Comparison of ENCODE assay signal across 23 cellular contexts in the genomic region with DNA sequence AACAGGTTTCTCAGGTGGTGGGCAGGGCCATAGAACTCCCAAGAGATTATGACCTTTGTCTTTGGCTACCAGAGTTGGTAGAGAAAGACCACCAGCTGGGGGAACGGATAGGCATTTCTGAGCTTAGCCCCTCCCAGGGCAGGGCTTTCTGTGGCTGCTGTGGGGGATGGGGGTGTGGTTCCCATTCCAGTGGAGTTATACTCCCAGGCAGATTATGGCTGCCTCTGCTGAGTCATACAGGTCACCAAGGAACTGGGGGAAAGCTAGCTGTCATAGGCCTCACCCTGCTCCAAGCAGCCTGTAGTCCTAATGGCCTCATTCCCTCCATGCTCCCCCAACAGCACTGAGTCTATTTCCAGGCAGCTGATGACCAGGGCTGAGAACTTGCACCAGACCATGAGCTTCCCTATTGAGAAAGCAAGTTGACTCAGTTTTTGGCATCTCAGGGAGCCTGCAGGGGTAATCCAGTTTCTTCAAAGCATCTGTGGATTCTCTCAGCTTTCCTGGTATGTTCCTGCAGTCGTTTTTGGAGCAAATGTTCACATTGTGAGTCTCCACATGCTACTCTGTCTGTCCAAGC.
DNase-seq lines count a peak whose midpoint lies in the region; ATAC-seq and TF ChIP-seq lines count a peak whose summit lies in the region.
"Had no signal": no experiment of that assay in that cellular context is flagged by ENCODE, and none has a peak within 500 bp of the region (broad histone marks: within the 10 kb centered on the region; RNA-seq: fewer than 3 reads in every experiment).

No MANE protein-coding gene starts in this region.

- H3K27ac Mint-ChIP-seq in WTC11 (no peak overlapping the region), endothelial cell (ENCODE audit: unreplicated experiment) (no peak overlapping the region)
- H3K27ac Mint-ChIP-seq: CD4-positive, CD25-positive, alpha-beta regulatory T cell; neural progenitor cell; T-helper 1 cell treated with Interleukin-12 subunit alpha and Interleukin-12 subunit beta and Interleukin-4 antibody, amounts not matched to agents 30 μg/mL and 1 μg/mL, for 36 hours had no signal

- TF ChIP-seq CTCF in AG04449 (IDR thresholded peaks at IDR 0.05; ENCODE audit: insufficient read depth, low read length, missing control alignments): no peak
- no peak for TF ChIP-seq CTCF in WTC11 (IDR thresholded peaks at IDR 0.05)
- TF ChIP-seq CTCF in foreskin fibroblast (IDR thresholded peaks at IDR 0.05; ENCODE audit: low read depth, low read length): no peak
- no peak for TF ChIP-seq CTCF in endothelial cell (IDR thresholded peaks at IDR 0.05; ENCODE audit: unreplicated experiment)
- TF ChIP-seq CTCF in suprapubic skin (IDR thresholded peaks at IDR 0.05): no peak

- POLR2A ChIA-PET in AG04449 (lab: Yijun Ruan, JAX) (no interaction called here), WTC11 (lab: Charles Lee) (no interaction called here)

- no peaks in the 10 kb centered on the region for H3K79me2 ChIP-seq in GM23248 (ENCODE audit: insufficient read depth)

- CTCF ChIA-PET in AG04449 (lab: Yijun Ruan, JAX) (interaction anchor here (0.9 to 1.5 kb wide), 3 partner anchors 16 to 44 kb away, joined by 3 read pairs; no protein-coding TSS in a partner anchor), WTC11 (lab: Charles Lee) (interaction anchor here (1.2 kb wide), 1 partner anchor 155 kb away, joined by 5 read pairs; no protein-coding TSS in a partner anchor)

- H3K9me3 Mint-ChIP-seq in WTC11 (peaks cover 56% of the 10 kb centered on the region), endothelial cell (ENCODE audit: unreplicated experiment) (no peaks in the 10 kb centered on the region)

- H3K4me3 Mint-ChIP-seq in WTC11 (no peak overlapping the region), endothelial cell (ENCODE audit: unreplicated experiment) (no peak overlapping the region)
- H3K4me3 Mint-ChIP-seq: CD4-positive, CD25-positive, alpha-beta regulatory T cell; neural progenitor cell; T-helper 1 cell treated with Interleukin-12 subunit alpha and Interleukin-12 subunit beta and Interleukin-4 antibody, amounts not matched to agents 30 μg/mL and 1 μg/mL, for 36 hours had no signal

- H3K9ac ChIP-seq in GM23248: no peak overlapping the region
- H3K9ac ChIP-seq: neural progenitor cell had no signal

- H3K9me3 ChIP-seq in GM23248 (ENCODE audit: low read depth): no peaks in the 10 kb centered on the region
- H3K9me3 ChIP-seq in suprapubic skin: no peaks in the 10 kb centered on the region
- H3K9me3 ChIP-seq: psoas muscle, SJCRH30 had no signal

- H3K4me1 ChIP-seq in GM23248 (ENCODE audit: insufficient read depth): no peaks in the 10 kb centered on the region
- H3K4me1 ChIP-seq in suprapubic skin: no peaks in the 10 kb centered on the region
- H3K4me1 ChIP-seq: neural progenitor cell, psoas muscle, SJCRH30 had no signal

- no peaks in the 10 kb centered on the region for H3K27me3 ChIP-seq in GM23248 (replicated peaks; ENCODE audit: insufficient read depth)
- H3K27me3 ChIP-seq in suprapubic skin: no peaks in the 10 kb centered on the region
- H3K27me3 ChIP-seq: neural progenitor cell, SJCRH30 had no signal

- no peak for TF ChIP-seq EP300 in suprapubic skin (IDR thresholded peaks at IDR 0.05)

- DNase-seq in AG04449 (ENCODE audit: low read depth, low spot score) (peak; percentile 57), GM23248 (peak; percentile 62), WTC11 (ENCODE audit: low spot score) (no peak), foreskin fibroblast (peak; percentile 55 to 61), NCI-H526 (lab: John Stamatoyannopoulos, UW) (no peak), KG1 (lab: John Stamatoyannopoulos, UW) (no peak), endothelial cell (ENCODE audit: low spot score) (no peak), suprapubic skin (ENCODE audit: low spot score in 2 of 2) (no peak)
- DNase-seq: activated CD4-positive, alpha-beta T cell treated with anti-CD3 and anti-CD28 coated beads, Interleukin-2, amount 50 U/mL, for 4 hours; activated gamma-delta T cell; amniotic stem cell; CD4-positive, CD25-positive, alpha-beta regulatory T cell; DMS153; effector memory CD4-positive, alpha-beta T cell; foreskin melanocyte; NCI-H1417; OCI-M1; psoas muscle; SJCRH30; stimulated activated CD4-positive, alpha-beta T cell treated with anti-CD3 and anti-CD28 coated beads, Interleukin-4, amount 100 ng/mL, for 4 hours; WERI-Rb-1 had no signal

- no peak overlapping the region for H3K27ac ChIP-seq in GM23248
- no peak overlapping the region for H3K27ac ChIP-seq in suprapubic skin
- H3K27ac ChIP-seq: neural progenitor cell, psoas muscle, SJCRH30, WERI-Rb-1 had no signal

- ATAC-seq in WTC11: peak; percentile 43
- ATAC-seq: psoas muscle had no signal

- H3K27me3 Mint-ChIP-seq in WTC11 (ENCODE audit: low read depth): peaks cover 5% of the 10 kb centered on the region
- no peaks in the 10 kb centered on the region for H3K27me3 Mint-ChIP-seq in endothelial cell (ENCODE audit: unreplicated experiment)

- no peak for TF ChIP-seq POLR2A in suprapubic skin (IDR thresholded peaks at IDR 0.05)

- 17 to 29% methylated on average over 2 of the region's 2 CpGs for WGBS in GM23248 (ENCODE audit: low coverage in 1 of 2, low lambda C conversion rate in 2 of 2, missing lambda C conversion rate in 2 of 2), 2 experiments
- 35% methylated on average over 1 of the region's 2 CpGs for WGBS in suprapubic skin

- H4K20me1 ChIP-seq in GM23248 (ENCODE audit: insufficient read depth): no peaks in the 10 kb centered on the region

- H3K9me2 ChIP-seq in GM23248 (ENCODE audit: insufficient read depth): no peaks in the 10 kb centered on the region

- H3K4me3 ChIP-seq in AG04449 (ENCODE audit: low read depth, low read length): no peak overlapping the region
- H3K4me3 ChIP-seq in GM23248: no peak overlapping the region
- H3K4me3 ChIP-seq in foreskin fibroblast (ENCODE audit: low read depth in 1 of 2, low read length in 2 of 2): no peak overlapping the region
- H3K4me3 ChIP-seq in suprapubic skin: no peak overlapping the region
- H3K4me3 ChIP-seq: neural progenitor cell, psoas muscle, SJCRH30 had no signal

- no peak overlapping the region for H2AFZ ChIP-seq in GM23248
- H2AFZ ChIP-seq: neural progenitor cell had no signal

- H3K4me2 ChIP-seq in GM23248 (ENCODE audit: unreplicated experiment): no peak overlapping the region
- H3K4me2 ChIP-seq: neural progenitor cell had no signal

- peaks cover 29% of the 10 kb centered on the region for H3K36me3 Mint-ChIP-seq in WTC11
- H3K36me3 Mint-ChIP-seq in endothelial cell (ENCODE audit: low read depth, unreplicated experiment): no peaks in the 10 kb centered on the region
- H3K36me3 Mint-ChIP-seq: CD4-positive, CD25-positive, alpha-beta regulatory T cell; neural progenitor cell had no signal

- no peaks in the 10 kb centered on the region for H3K4me1 Mint-ChIP-seq in WTC11
- no peaks in the 10 kb centered on the region for H3K4me1 Mint-ChIP-seq in endothelial cell (ENCODE audit: unreplicated experiment)
- H3K4me1 Mint-ChIP-seq: neural progenitor cell had no signal

- no peaks in the 10 kb centered on the region for H3K36me3 ChIP-seq in GM23248 (ENCODE audit: low read depth)
- H3K36me3 ChIP-seq in suprapubic skin: no peaks in the 10 kb centered on the region
- H3K36me3 ChIP-seq: neural progenitor cell, SJCRH30, WERI-Rb-1 had no signal

- in situ Hi-C loops in GM23248 (cut with MboI): no loop called here

- H3F3A ChIP-seq in GM23248 (ENCODE audit: insufficient read depth): no peaks in the 10 kb centered on the region

TF ChIP-seq in WTC11, 78 proteins besides CTCF, POLR2A, EP300 and RAD21 (continues in another document):
- no peak for TF ChIP-seq ZMAT4 (CRISPR knock-in tag; IDR thresholded peaks at IDR 0.05)
- TF ChIP-seq, protein P1, sequence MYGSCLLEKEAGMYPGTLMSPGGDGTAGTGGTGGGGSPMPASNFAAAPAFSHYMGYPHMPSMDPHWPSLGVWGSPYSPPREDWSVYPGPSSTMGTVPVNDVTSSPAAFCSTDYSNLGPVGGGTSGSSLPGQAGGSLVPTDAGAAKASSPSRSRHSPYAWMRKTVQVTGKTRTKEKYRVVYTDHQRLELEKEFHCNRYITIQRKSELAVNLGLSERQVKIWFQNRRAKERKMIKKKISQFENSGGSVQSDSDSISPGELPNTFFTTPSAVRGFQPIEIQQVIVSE (CRISPR knock-in tag; IDR thresholded peaks at IDR 0.05; ENCODE audit: borderline replicate concordance): no peak
- no peak for TF ChIP-seq CREB1 (CRISPR knock-in tag; IDR thresholded peaks at IDR 0.05)
- TF ChIP-seq OVOL2 (CRISPR knock-in tag; IDR thresholded peaks at IDR 0.05; ENCODE audit: borderline replicate concordance): no peak
- no peak for TF ChIP-seq ZBTB21 (CRISPR knock-in tag; IDR thresholded peaks at IDR 0.05; ENCODE audit: borderline replicate concordance)
- TF ChIP-seq ZNF423 (CRISPR knock-in tag; IDR thresholded peaks at IDR 0.05): no peak
- TF ChIP-seq E2F1 (CRISPR knock-in tag; IDR thresholded peaks at IDR 0.05): no peak
- no peak for TF ChIP-seq JAZF1 (CRISPR knock-in tag; IDR thresholded peaks at IDR 0.05)
- no peak for TF ChIP-seq ZNF138 (CRISPR knock-in tag; conservative IDR thresholded peaks at IDR 0.05)
- no peak for TF ChIP-seq CREM (CRISPR knock-in tag; IDR thresholded peaks at IDR 0.05)
- no peak for TF ChIP-seq NFE2L1 (CRISPR knock-in tag; IDR thresholded peaks at IDR 0.05)
- no peak for TF ChIP-seq TEAD1 (CRISPR knock-in tag; IDR thresholded peaks at IDR 0.05)
- TF ChIP-seq EMX1 (CRISPR knock-in tag; IDR thresholded peaks at IDR 0.05): no peak
- TF ChIP-seq TCF7 (CRISPR knock-in tag; IDR thresholded peaks at IDR 0.05; ENCODE audit: low read depth): no peak
- no peak for TF ChIP-seq TP53 (CRISPR knock-in tag; IDR thresholded peaks at IDR 0.05)

Comparison
In these comparisons a context has a peak if more than half of its experiments do, and no peak if none do; other contexts are left out.
1. DNase-seq: peak in AG04449 (single experiment), GM23248 (single experiment) and foreskin fibroblast (2 of 2); none in WTC11 (single experiment), NCI-H526 (0 of 2), KG1 (single experiment), endothelial cell (single experiment) and suprapubic skin (0 of 2).